ENCODE assay signal across 8 cellular contexts in the genomic region with DNA sequence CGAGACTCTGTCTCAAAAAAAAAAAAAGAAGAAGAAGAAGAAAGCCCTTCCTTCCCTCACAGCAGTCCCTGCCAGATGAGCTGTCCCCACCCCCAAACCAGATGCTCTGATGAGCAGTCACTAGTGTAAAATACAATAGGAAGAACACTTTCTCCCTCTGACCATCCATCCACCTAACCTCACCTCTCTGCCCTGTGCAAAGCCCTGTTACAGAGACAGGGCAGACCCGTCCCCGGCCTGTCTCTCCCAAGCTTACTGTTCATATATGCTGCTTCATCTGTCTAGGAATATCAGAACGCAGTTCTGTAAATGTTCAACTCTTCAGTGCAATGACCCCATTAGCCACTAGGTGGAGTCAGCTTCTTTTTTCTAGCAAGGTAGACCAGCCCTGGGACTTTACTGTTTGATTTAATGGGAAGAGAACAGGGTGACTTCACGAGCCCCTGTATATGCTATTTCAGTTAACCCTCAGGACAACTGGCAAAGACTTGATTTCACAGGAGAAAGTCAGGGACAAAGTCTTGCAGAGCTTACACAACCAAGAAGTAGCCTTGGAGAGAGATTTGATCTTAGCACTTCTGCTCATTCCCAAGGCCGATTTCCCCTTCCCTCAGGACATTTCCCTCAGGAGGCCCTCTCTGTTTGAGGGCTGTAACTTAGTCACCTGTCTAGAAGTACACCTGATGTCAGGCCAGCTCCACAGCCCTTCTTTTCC. TPM values are rescaled to one million over a fixed set of nuclear protein-coding genes. Genes with fewer than 3 reads are reported as not detected.
DNase-seq lines count a peak whose midpoint lies in the region; ATAC-seq and TF ChIP-seq lines count a peak whose summit lies in the region.

No MANE protein-coding gene starts in this region.

- no peaks in the 10 kb centered on the region for H3K27me3 Mint-ChIP-seq in CD14-positive monocyte (ENCODE audit: low read depth in 3 of 3)

- H3K4me3 ChIP-seq in fibroblast of the aortic adventitia (ENCODE audit: low read depth, low read length) (no peak overlapping the region), tibial nerve (no peak overlapping the region)

- H3K9me3 Mint-ChIP-seq in CD14-positive monocyte = no peaks in the 10 kb centered on the region

- TF ChIP-seq POLR2A in tibial nerve (IDR thresholded peaks at IDR 0.05) = no peak

- no peaks in the 10 kb centered on the region for H3K9me3 ChIP-seq in tibial nerve

- H3K36me3 Mint-ChIP-seq in CD14-positive monocyte = peaks cover 16 to 25% of the 10 kb centered on the region in 2 donors

- peak overlapping the region in 1 of 2 donors; percentile 40 for H3K4me3 Mint-ChIP-seq in CD14-positive monocyte

- H3K36me3 ChIP-seq in tibial nerve = peaks cover 0 to 36% (median 0%) of the 10 kb centered on the region in 3 donors

- no peaks in the 10 kb centered on the region for H3K27me3 ChIP-seq in tibial nerve

- intact Hi-C loops in CD14-positive monocyte (cut with micrococcal nuclease) = no loop called here

- H3K4me1 ChIP-seq in tibial nerve = peaks cover 0 to 4% (median 0%) of the 10 kb centered on the region in 4 donors

- WGBS in tibial nerve, 2 donors = 17% methylated on average over 6 of the region's 6 CpGs

- no peak overlapping the region for H3K27ac ChIP-seq in tibial nerve

- no peak for TF ChIP-seq EP300 in tibial nerve (IDR thresholded peaks at IDR 0.05)

- TF ChIP-seq CTCF in CD14-positive monocyte (IDR thresholded peaks at IDR 0.05) (peak; percentile 91), fibroblast of the aortic adventitia (IDR thresholded peaks at IDR 0.05; ENCODE audit: insufficient read depth, low read length) (peak; percentile 90), tibial nerve (IDR thresholded peaks at IDR 0.05) (peak; percentile 75 to 88 (median 85))

- no peak overlapping the region for H3K27ac Mint-ChIP-seq in CD14-positive monocyte

- DNase-seq in CD14-positive monocyte (ENCODE audit: low spot score) (no peak), Kasumi-1 (lab: John Stamatoyannopoulos, UW) (peak; percentile 88 to 93), RKO (ENCODE audit: low spot score) (peak; percentile 85), fibroblast of the aortic adventitia (ENCODE audit: low read depth) (peak; percentile 87), nucleus accumbens (lab: John Stamatoyannopoulos, UW) (peak in 42 of 56 donors; percentile 5 to 85 (median 34)), tibial nerve (ENCODE audit: low spot score in 2 of 2) (peak; percentile 34 to 93)
- DNase-seq in activated T-cell treated with anti-CD3 and anti-CD28 coated beads, Interleukin-2, amount 50 U/mL, for 48 hours = peak; percentile 68 to 70

- peak; percentile 50 for ATAC-seq in GM19397 (IDR thresholded peaks at IDR 0.05; ENCODE audit: unreplicated experiment)

- H3K4me1 Mint-ChIP-seq in CD14-positive monocyte = peaks cover 3% of the 10 kb centered on the region

RNA-seq across cellular contexts. Expression of a gene that starts 14.9 kb away (rescaled TPM):
- polyA plus RNA-seq in CD14-positive monocyte = not detected
- total RNA-seq in fibroblast of the aortic adventitia (ENCODE audit: low replicate concordance) = 0.74 TPM in 1 of 2 replicates, not detected in the other
- total RNA-seq in tibial nerve = 10 to 100 TPM in 2 of 4 donors, 1 to 10 TPM in 2; 3.3 to 60.8 (median 12.1) TPM

RNA-seq across cellular contexts. Expression of a gene that starts 49.3 kb away (rescaled TPM):
- 1 to 10 TPM; 6.0 to 6.4 TPM for polyA plus RNA-seq in CD14-positive monocyte
- total RNA-seq in fibroblast of the aortic adventitia (ENCODE audit: low replicate concordance) (17.9 and 26.7 TPM in 2 replicates), tibial nerve (10 to 100 TPM; 17.6 to 24.9 (median 18.8) TPM)
